In genomic region chr4:43375-43774, GRCh38 we compare ENCODE assay signal across 1 cellular context. TPM values are rescaled to one million over a fixed set of nuclear protein-coding genes. Genes with fewer than 3 reads are reported as not detected.
"Had no signal": no experiment of that assay in that cellular context is flagged by ENCODE, and none has a peak within 500 bp of the region (broad histone marks: within the 10 kb centered on the region; RNA-seq: fewer than 3 reads in every experiment).

No MANE protein-coding gene starts in this region.

RNA-seq across cellular contexts. Expression of gene ZNF595, which starts 9.7 kb away (rescaled TPM):
- total RNA-seq: HepG2 had no signal
